9 cellular contexts compared by ENCODE assay signal in genomic region chr20:32971703-32972161, GRCh38. TPM values are rescaled to one million over a fixed set of nuclear protein-coding genes. Genes with fewer than 3 reads are reported as not detected.
DNase-seq lines count a peak whose midpoint lies in the region; ATAC-seq and TF ChIP-seq lines count a peak whose summit lies in the region.
"Had no signal": no experiment of that assay in that cellular context is flagged by ENCODE, and none has a peak within 500 bp of the region (broad histone marks: within the 10 kb centered on the region; RNA-seq: fewer than 3 reads in every experiment).

No MANE protein-coding gene starts in this region.

- H3K9me3 ChIP-seq in spleen (peaks cover 0 to 8% (median 0%) of the 10 kb centered on the region in 8 donors), uterus (no peaks in the 10 kb centered on the region)

- peak; percentile 27 for ATAC-seq in GM19043 (IDR thresholded peaks at IDR 0.05; ENCODE audit: low read depth, unreplicated experiment)
- ATAC-seq in HG03571 (IDR thresholded peaks at IDR 0.05; ENCODE audit: unreplicated experiment) = peak; percentile 23

- TF ChIP-seq POLR2A in spleen (IDR thresholded peaks at IDR 0.05) (no peak), uterus (IDR thresholded peaks at IDR 0.05) (no peak)

- H3K27me3 ChIP-seq in dorsolateral prefrontal cortex = peaks cover 0 to 8% (median 0%) of the 10 kb centered on the region in 45 donors
- H3K27me3 ChIP-seq in spleen (replicated peaks in 1 of 7) = no peaks in the 10 kb centered on the region
- H3K27me3 ChIP-seq in uterus = no peaks in the 10 kb centered on the region

- no peak overlapping the region for H3K4me3 ChIP-seq in dorsolateral prefrontal cortex
- H3K4me3 ChIP-seq in spleen = peak overlapping the region in 2 of 8 donors; percentile 15 to 42
- no peak overlapping the region for H3K4me3 ChIP-seq in uterus

- intact Hi-C loops in dorsolateral prefrontal cortex (cut with DNase I) = no loop called here
- intact Hi-C loops in spleen (cut with DNase I; ENCODE audit: low total_unique reads) = no loop called here
- intact Hi-C loops in uterus (cut with DNase I; ENCODE audit: low total_unique reads) = no loop called here

- WGBS in spleen, 5 donors = 24 to 44% (median 41%) methylated on average over 6 of the region's 6 CpGs

- H3K36me3 ChIP-seq in spleen (no peaks in the 10 kb centered on the region), uterus (no peaks in the 10 kb centered on the region)

- peaks cover 14 to 76% (median 64%) of the 10 kb centered on the region in 6 donors for H3K4me1 ChIP-seq in spleen
- H3K4me1 ChIP-seq in uterus = no peaks in the 10 kb centered on the region

- DNase-seq in Ammon's horn (ENCODE audit: low spot score) (peak; percentile 22), dorsolateral prefrontal cortex (peak in 2 of 10 donors; percentile 9 to 35), spleen (no peak), NCI-H1436 treated with DMSO at 0.1 percent for 48 hours (lab: John Stamatoyannopoulos, UW) (no peak), putamen (ENCODE audit: low spot score) (no peak), uterus (no peak)

- peak overlapping the region in 48 of 59 donors; percentile 8 to 82 (median 62) for H3K27ac ChIP-seq in dorsolateral prefrontal cortex
- H3K27ac ChIP-seq in spleen = peak overlapping the region; percentile 77 to 95 (median 87)
- H3K27ac ChIP-seq in uterus = no peak overlapping the region

- no peak for TF ChIP-seq CTCF in dorsolateral prefrontal cortex (IDR thresholded peaks at IDR 0.05 in 54 of 56, conservative IDR thresholded peaks at IDR 0.05 in 2 of 56; ENCODE audit: low read depth in 1 of 56, partially characterized antibody in 56 of 56)
- no peak for TF ChIP-seq CTCF in spleen (IDR thresholded peaks at IDR 0.05 in 8 of 11, conservative IDR thresholded peaks at IDR 0.05 in 3 of 11)
- no peak for TF ChIP-seq CTCF in uterus (IDR thresholded peaks at IDR 0.05)

RNA-seq across cellular contexts. Expression of gene SUN5, which starts 32.5 kb away (rescaled TPM):
- total RNA-seq in dorsolateral prefrontal cortex (not detected), spleen (not detected), uterus (not detected)
- polyA plus RNA-seq in spleen = not detected
- total RNA-seq: natural killer cell had no signal

RNA-seq across cellular contexts. Expression of gene BPIFB2, which starts 35.8 kb away (rescaled TPM):
- total RNA-seq in dorsolateral prefrontal cortex = not detected
- total RNA-seq in spleen = not detected
- not detected for polyA plus RNA-seq in spleen
- not detected for total RNA-seq in uterus
- total RNA-seq: natural killer cell had no signal

RNA-seq across cellular contexts. Expression of gene BPIFB6, which starts 59.7 kb away (rescaled TPM):
- total RNA-seq in dorsolateral prefrontal cortex (not detected), spleen (not detected), uterus (not detected)
- not detected for polyA plus RNA-seq in spleen
- total RNA-seq: natural killer cell had no signal

Comparison
In these comparisons a context has a peak if more than half of its experiments do, and no peak if none do; other contexts are left out.
1. H3K27ac ChIP-seq: peak in dorsolateral prefrontal cortex (48 of 59) and spleen (8 of 8); none in uterus (0 of 2).